27 cellular contexts compared by ENCODE assay signal in the genomic region with DNA sequence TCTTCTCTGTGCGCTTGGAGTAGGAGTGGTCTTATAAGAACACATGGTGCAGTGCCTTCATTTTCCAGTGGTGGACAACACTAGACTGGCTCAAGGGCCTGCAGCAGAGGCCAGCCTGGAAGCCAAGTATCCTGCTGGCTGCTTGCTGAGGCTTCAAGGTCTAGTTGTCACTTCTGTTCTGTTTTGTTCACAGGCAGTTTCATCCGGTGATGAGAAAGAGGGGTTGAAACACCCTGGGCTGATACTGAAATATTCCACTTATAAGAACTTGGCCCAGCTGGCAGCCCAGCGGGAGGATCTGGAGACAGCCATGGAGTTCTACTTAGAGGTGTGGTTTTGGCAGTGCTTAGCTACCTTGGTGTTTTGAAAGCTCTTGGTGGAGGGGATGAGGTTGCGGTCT. TPM values are rescaled to one million over a fixed set of nuclear protein-coding genes. Genes with fewer than 3 reads are reported as not detected.
A peak's percentile ranks its signal among the peaks of the same experiment; 100 is the strongest.
DNase-seq lines count a peak whose midpoint lies in the region; ATAC-seq and TF ChIP-seq lines count a peak whose summit lies in the region.
"Had no signal": no experiment of that assay in that cellular context is flagged by ENCODE, and none has a peak within 500 bp of the region (broad histone marks: within the 10 kb centered on the region; RNA-seq: fewer than 3 reads in every experiment).

No MANE protein-coding gene starts in this region.

- no peak overlapping the region for H3K4me3 Mint-ChIP-seq in activated CD8-positive, alpha-beta memory T cell treated with anti-CD3 and anti-CD28 coated beads, Interleukin-2, amount 10 ng/mL, durations not matched to agents 7 days and 5 days
- H3K4me3 Mint-ChIP-seq in activated naive CD8-positive, alpha-beta T cell treated with anti-CD3 and anti-CD28 coated beads, Interleukin-2, amount 50 U/mL, for 24 hours: no peak overlapping the region
- H3K4me3 Mint-ChIP-seq in activated CD4-positive, alpha-beta memory T cell treated with anti-CD3 and anti-CD28 coated beads, Interleukin-2, amount 10 ng/mL, durations not matched to agents 7 days and 5 days: no peak overlapping the region
- H3K4me3 Mint-ChIP-seq: CD14-positive monocyte had no signal

- H3K4me1 ChIP-seq in esophagus muscularis mucosa (no peaks in the 10 kb centered on the region), thyroid gland (peaks cover 46 to 64% of the 10 kb centered on the region in 2 donors)
- H3K4me1 ChIP-seq: BE2C, HAP-1 had no signal

- 86% methylated on average over 4 of the region's 4 CpGs for WGBS in esophagus muscularis mucosa
- 55 to 57% methylated on average over 4 of the region's 4 CpGs for WGBS in thyroid gland, 2 donors

- no peaks in the 10 kb centered on the region for H3K27me3 Mint-ChIP-seq in activated CD8-positive, alpha-beta memory T cell treated with anti-CD3 and anti-CD28 coated beads, Interleukin-2, amount 10 ng/mL, durations not matched to agents 7 days and 5 days
- H3K27me3 Mint-ChIP-seq in activated naive CD8-positive, alpha-beta T cell treated with anti-CD3 and anti-CD28 coated beads, Interleukin-2, amount 50 U/mL, for 24 hours: no peaks in the 10 kb centered on the region
- no peaks in the 10 kb centered on the region for H3K27me3 Mint-ChIP-seq in activated CD4-positive, alpha-beta memory T cell treated with anti-CD3 and anti-CD28 coated beads, Interleukin-2, amount 10 ng/mL, durations not matched to agents 7 days and 5 days

- no peak overlapping the region for H3K27ac Mint-ChIP-seq in activated CD8-positive, alpha-beta memory T cell treated with anti-CD3 and anti-CD28 coated beads, Interleukin-2, amount 10 ng/mL, durations not matched to agents 7 days and 5 days
- H3K27ac Mint-ChIP-seq in activated naive CD8-positive, alpha-beta T cell treated with anti-CD3 and anti-CD28 coated beads, Interleukin-2, amount 50 U/mL, for 24 hours: peak overlapping the region; percentile 24
- H3K27ac Mint-ChIP-seq in activated CD4-positive, alpha-beta memory T cell treated with anti-CD3 and anti-CD28 coated beads, Interleukin-2, amount 10 ng/mL, durations not matched to agents 7 days and 5 days: no peak overlapping the region
- H3K27ac Mint-ChIP-seq: CD14-positive monocyte had no signal

- H3K36me3 ChIP-seq in esophagus muscularis mucosa: peaks cover 34 to 94% (median 74%) of the 10 kb centered on the region in 4 donors
- H3K36me3 ChIP-seq in thyroid gland: peaks cover 4 to 15% of the 10 kb centered on the region in 2 donors

- H3K9me3 Mint-ChIP-seq in activated CD8-positive, alpha-beta memory T cell treated with anti-CD3 and anti-CD28 coated beads, Interleukin-2, amount 10 ng/mL, durations not matched to agents 7 days and 5 days (ENCODE audit: low read depth): no peaks in the 10 kb centered on the region
- no peaks in the 10 kb centered on the region for H3K9me3 Mint-ChIP-seq in activated naive CD8-positive, alpha-beta T cell treated with anti-CD3 and anti-CD28 coated beads, Interleukin-2, amount 50 U/mL, for 24 hours
- H3K9me3 Mint-ChIP-seq in activated CD4-positive, alpha-beta memory T cell treated with anti-CD3 and anti-CD28 coated beads, Interleukin-2, amount 10 ng/mL, durations not matched to agents 7 days and 5 days: no peaks in the 10 kb centered on the region
- H3K9me3 Mint-ChIP-seq: CD14-positive monocyte had no signal

- no peak for TF ChIP-seq EP300 in esophagus muscularis mucosa (IDR thresholded peaks at IDR 0.05)

- POLR2A ChIA-PET in activated CD4-positive, alpha-beta memory T cell treated with anti-CD3 and anti-CD28 coated beads, Interleukin-2, amount 10 ng/mL, durations not matched to agents 7 days and 5 days (lab: Charles Lee): no interaction called here

- intact Hi-C loops in esophagus muscularis mucosa (cut with DNase I): no loop called here
- intact Hi-C loops in thyroid gland (cut with DNase I): no loop called here
- intact Hi-C loops in sciatic nerve (cut with DNase I): no loop called here

- peak; percentile 33 for DNase-seq in activated CD8-positive, alpha-beta memory T cell treated with anti-CD3 and anti-CD28 coated beads for 24 hours
- DNase-seq in activated CD8-positive, alpha-beta memory T cell treated with anti-CD3 and anti-CD28 coated beads, Interleukin-2, amount 10 ng/mL, durations not matched to agents 7 days and 5 days: no peak
- no peak for DNase-seq in activated naive CD8-positive, alpha-beta T cell treated with anti-CD3 and anti-CD28 coated beads, Interleukin-2, amount 50 U/mL, for 24 hours
- DNase-seq in esophagus muscularis mucosa (ENCODE audit: extremely low spot score): peak; percentile 68
- DNase-seq in thyroid gland: peak; percentile 76 to 81
- no peak for DNase-seq in sciatic nerve (ENCODE audit: low spot score)
- DNase-seq in stimulated activated naive CD8-positive, alpha-beta T cell treated with anti-CD3 and anti-CD28 coated beads, Interleukin-15, Interleukin-2, amounts not matched to agents 100 U/mL and 50 U/mL, for 24 hours: no peak
- no peak for DNase-seq in activated CD4-positive, alpha-beta memory T cell treated with anti-CD3 and anti-CD28 coated beads, Interleukin-2, amount 10 ng/mL, durations not matched to agents 7 days and 5 days
- DNase-seq: 8988T, ACHN, BE2C, GM23248, KBM-7, MV-4-11, NCI-H1105, NCI-H146, NCI-H1930, NCI-H2107, NCI-H446 treated with DMSO at 0.1 percent for 48 hours, NCI-H526, Right ventricle myocardium superior, RPMI8226 had no signal

- no peaks in the 10 kb centered on the region for H3K27me3 ChIP-seq in esophagus muscularis mucosa
- H3K27me3 ChIP-seq in thyroid gland: no peaks in the 10 kb centered on the region
- H3K27me3 ChIP-seq: BE2C had no signal

- no peak for ATAC-seq in activated CD8-positive, alpha-beta memory T cell treated with anti-CD3 and anti-CD28 coated beads, Interleukin-2, amount 10 ng/mL, durations not matched to agents 7 days and 5 days
- ATAC-seq in activated naive CD8-positive, alpha-beta T cell treated with anti-CD3 and anti-CD28 coated beads, Interleukin-2, amount 50 U/mL, for 24 hours: no peak
- ATAC-seq in sciatic nerve: no peak
- no peak for ATAC-seq in stimulated activated naive CD8-positive, alpha-beta T cell treated with anti-CD3 and anti-CD28 coated beads, Interleukin-15, Interleukin-2, amounts not matched to agents 100 U/mL and 50 U/mL, for 24 hours

- H3K27ac ChIP-seq in esophagus muscularis mucosa (replicated peaks in 1 of 4): no peak overlapping the region
- peak overlapping the region; percentile 37 to 63 (median 44) for H3K27ac ChIP-seq in thyroid gland
- H3K27ac ChIP-seq: GM23248 had no signal

- H3K36me3 Mint-ChIP-seq in activated CD8-positive, alpha-beta memory T cell treated with anti-CD3 and anti-CD28 coated beads, Interleukin-2, amount 10 ng/mL, durations not matched to agents 7 days and 5 days: peaks cover 39% of the 10 kb centered on the region
- H3K36me3 Mint-ChIP-seq in activated naive CD8-positive, alpha-beta T cell treated with anti-CD3 and anti-CD28 coated beads, Interleukin-2, amount 50 U/mL, for 24 hours (ENCODE audit: low read depth): peaks cover 63% of the 10 kb centered on the region
- peaks cover 59% of the 10 kb centered on the region for H3K36me3 Mint-ChIP-seq in activated CD4-positive, alpha-beta memory T cell treated with anti-CD3 and anti-CD28 coated beads, Interleukin-2, amount 10 ng/mL, durations not matched to agents 7 days and 5 days (ENCODE audit: low read depth)

- H3K4me3 ChIP-seq in esophagus muscularis mucosa (no peak overlapping the region), thyroid gland (replicated peaks in 1 of 3) (no peak overlapping the region)
- H3K4me3 ChIP-seq: GM23248, HAP-1 had no signal

- no peak for TF ChIP-seq CTCF in esophagus muscularis mucosa (IDR thresholded peaks at IDR 0.05)
- no peak for TF ChIP-seq CTCF in thyroid gland (IDR thresholded peaks at IDR 0.05)

- CTCF ChIA-PET in activated CD8-positive, alpha-beta memory T cell treated with anti-CD3 and anti-CD28 coated beads, Interleukin-2, amount 10 ng/mL, durations not matched to agents 7 days and 5 days (lab: Charles Lee): interaction anchor here (0.6 kb wide), 1 partner anchor 273 kb away, joined by 3 read pairs; the partner anchor contains the start of gene CHCHD10
- CTCF ChIA-PET in activated CD4-positive, alpha-beta memory T cell treated with anti-CD3 and anti-CD28 coated beads, Interleukin-2, amount 10 ng/mL, durations not matched to agents 7 days and 5 days (lab: Charles Lee): no interaction called here

- H3K9me3 ChIP-seq in esophagus muscularis mucosa (no peaks in the 10 kb centered on the region), thyroid gland (no peaks in the 10 kb centered on the region)
- H3K9me3 ChIP-seq: BE2C, HAP-1 had no signal

- peaks cover 9% of the 10 kb centered on the region for H3K4me1 Mint-ChIP-seq in activated CD8-positive, alpha-beta memory T cell treated with anti-CD3 and anti-CD28 coated beads, Interleukin-2, amount 10 ng/mL, durations not matched to agents 7 days and 5 days
- H3K4me1 Mint-ChIP-seq in activated naive CD8-positive, alpha-beta T cell treated with anti-CD3 and anti-CD28 coated beads, Interleukin-2, amount 50 U/mL, for 24 hours: peaks cover 34% of the 10 kb centered on the region
- peaks cover 17% of the 10 kb centered on the region for H3K4me1 Mint-ChIP-seq in activated CD4-positive, alpha-beta memory T cell treated with anti-CD3 and anti-CD28 coated beads, Interleukin-2, amount 10 ng/mL, durations not matched to agents 7 days and 5 days

- TF ChIP-seq POLR2A in esophagus muscularis mucosa (IDR thresholded peaks at IDR 0.05; ENCODE audit: low read depth) (no peak), thyroid gland (IDR thresholded peaks at IDR 0.05) (no peak)

RNA-seq across cellular contexts. Expression of gene CABIN1, which starts 29.8 kb away (rescaled TPM):
- total RNA-seq in activated CD8-positive, alpha-beta memory T cell treated with anti-CD3 and anti-CD28 coated beads, Interleukin-2, amount 10 ng/mL, durations not matched to agents 7 days and 5 days: 100 to 1,000 TPM in 1 of 2 experiments, 10 to 100 TPM in 1; 92.4 to 143 TPM
- total RNA-seq in esophagus muscularis mucosa (10 to 100 TPM; 30.0 to 78.5 (median 49.2) TPM), thyroid gland (100 to 1,000 TPM in 3 of 4 donors, 10 to 100 TPM in 1; 48.1 to 116 (median 103) TPM), sciatic nerve (67.2 TPM)
- total RNA-seq in activated CD4-positive, alpha-beta memory T cell treated with anti-CD3 and anti-CD28 coated beads, Interleukin-2, amount 10 ng/mL, durations not matched to agents 7 days and 5 days: 100 to 1,000 TPM; 100 to 102 TPM

RNA-seq across cellular contexts. Expression of gene GSTT4, which starts 35.7 kb away (rescaled TPM):
- not detected for total RNA-seq in activated CD8-positive, alpha-beta memory T cell treated with anti-CD3 and anti-CD28 coated beads, Interleukin-2, amount 10 ng/mL, durations not matched to agents 7 days and 5 days
- not detected for total RNA-seq in esophagus muscularis mucosa
- total RNA-seq in thyroid gland: not detected
- not detected for total RNA-seq in sciatic nerve
- not detected for total RNA-seq in activated CD4-positive, alpha-beta memory T cell treated with anti-CD3 and anti-CD28 coated beads, Interleukin-2, amount 10 ng/mL, durations not matched to agents 7 days and 5 days
- total RNA-seq: GM23248, LHCN-M2, MCF 10A, Right ventricle myocardium superior, SK-MEL-5 had no signal

Comparison
In these comparisons a context has a peak if more than half of its experiments do, and no peak if none do; other contexts are left out.
1. DNase-seq: peak in activated CD8-positive, alpha-beta memory T cell treated with anti-CD3 and anti-CD28 coated beads for 24 hours (single experiment), esophagus muscularis mucosa (single experiment) and thyroid gland (2 of 2); none in activated CD8-positive, alpha-beta memory T cell treated with anti-CD3 and anti-CD28 coated beads, Interleukin-2, amount 10 ng/mL, durations not matched to agents 7 days and 5 days (single experiment), activated naive CD8-positive, alpha-beta T cell treated with anti-CD3 and anti-CD28 coated beads, Interleukin-2, amount 50 U/mL, for 24 hours (single experiment), sciatic nerve (single experiment), stimulated activated naive CD8-positive, alpha-beta T cell treated with anti-CD3 and anti-CD28 coated beads, Interleukin-15, Interleukin-2, amounts not matched to agents 100 U/mL and 50 U/mL, for 24 hours (single experiment) and activated CD4-positive, alpha-beta memory T cell treated with anti-CD3 and anti-CD28 coated beads, Interleukin-2, amount 10 ng/mL, durations not matched to agents 7 days and 5 days (single experiment).
2. H3K27ac ChIP-seq: peak in thyroid gland (3 of 3); none in esophagus muscularis mucosa (0 of 4).